Comparison of ENCODE assay signal across 16 cellular contexts in genomic region chr2:88737385-88737784, GRCh38. TPM values are rescaled to one million over a fixed set of nuclear protein-coding genes. Genes with fewer than 3 reads are reported as not detected.
DNase-seq lines count a peak whose midpoint lies in the region; ATAC-seq and TF ChIP-seq lines count a peak whose summit lies in the region.
"Had no signal": no experiment of that assay in that cellular context is flagged by ENCODE, and none has a peak within 500 bp of the region (broad histone marks: within the 10 kb centered on the region; RNA-seq: fewer than 3 reads in every experiment).

No MANE protein-coding gene starts in this region.

- no peak for ATAC-seq in GM21825 (IDR thresholded peaks at IDR 0.05; ENCODE audit: unreplicated experiment)

- peaks cover 9% of the 10 kb centered on the region for H3K36me3 Mint-ChIP-seq in glutamatergic neuron (ENCODE audit: unreplicated experiment)

- H3K4me3 Mint-ChIP-seq in glutamatergic neuron (ENCODE audit: unreplicated experiment): no peak overlapping the region
- H3K4me3 Mint-ChIP-seq: CD4-positive, alpha-beta memory T cell had no signal

- DNase-seq in EL (peak; percentile 19), M059J (ENCODE audit: low read depth) (peak; percentile 54), epithelial cell of esophagus (ENCODE audit: low read depth) (peak; percentile 18), myocyte (ENCODE audit: low read depth) (peak; percentile 49), GM20000 (ENCODE audit: low spot score) (no peak), glutamatergic neuron (no peak), glomerular visceral epithelial cell (ENCODE audit: extremely low spot score) (no peak)
- DNase-seq: activated CD4-positive, alpha-beta T cell treated with anti-CD3 and anti-CD28 coated beads, Interleukin-2, amount 50 U/mL, for 48 hours; amniotic stem cell; CD4-positive, alpha-beta memory T cell; left colon; MM.1S; NCI-H446 treated with DMSO at 0.1 percent for 48 hours; SK-N-SH; stimulated activated CD4-positive, alpha-beta T cell treated with anti-CD3 and anti-CD28 coated beads, Interleukin-4, amount 100 ng/mL, for 4 hours had no signal

- peaks cover 4% of the 10 kb centered on the region for H3K9me3 Mint-ChIP-seq in glutamatergic neuron (ENCODE audit: unreplicated experiment)
- H3K9me3 Mint-ChIP-seq: CD4-positive, alpha-beta memory T cell had no signal

- no peak for TF ChIP-seq CTCF in epithelial cell of esophagus (IDR thresholded peaks at IDR 0.05; ENCODE audit: insufficient read depth, low read depth, low read length, missing control alignments)
- TF ChIP-seq CTCF in GM20000 (IDR thresholded peaks at IDR 0.05; ENCODE audit: extremely low read depth, missing control alignments): no peak
- no peak for TF ChIP-seq CTCF in glutamatergic neuron (IDR thresholded peaks at IDR 0.05; ENCODE audit: partially characterized antibody, unreplicated experiment)

- no peaks in the 10 kb centered on the region for H3K27me3 Mint-ChIP-seq in glutamatergic neuron (ENCODE audit: unreplicated experiment)
- H3K27me3 Mint-ChIP-seq: CD4-positive, alpha-beta memory T cell had no signal

- H3K27ac Mint-ChIP-seq in glutamatergic neuron (ENCODE audit: unreplicated experiment): no peak overlapping the region

- peaks cover 17% of the 10 kb centered on the region for H3K4me1 Mint-ChIP-seq in glutamatergic neuron (ENCODE audit: low read depth, unreplicated experiment)

- no peak overlapping the region for H3K4me3 ChIP-seq in epithelial cell of esophagus (ENCODE audit: low read length)

RNA-seq across cellular contexts. Expression of gene RPIA, which starts 45.9 kb away (rescaled TPM):
- 7.1 and 7.4 TPM in 2 replicates for total RNA-seq in M059J (2014; rRNA removed; shearing (Covaris generic))
- 5.2 and 5.8 TPM in 2 replicates for total RNA-seq in myocyte
- polyA plus RNA-seq in myocyte (2012): 9.8 TPM
- total RNA-seq in glutamatergic neuron (ENCODE audit: unreplicated experiment): 8.1 TPM

Comparison
In these comparisons a context has a peak if more than half of its experiments do, and no peak if none do; other contexts are left out.
1. DNase-seq: peak in EL (single experiment), M059J (single experiment), epithelial cell of esophagus (single experiment) and myocyte (single experiment); none in GM20000 (single experiment), glutamatergic neuron (single experiment) and glomerular visceral epithelial cell (single experiment).